In the genomic region with DNA sequence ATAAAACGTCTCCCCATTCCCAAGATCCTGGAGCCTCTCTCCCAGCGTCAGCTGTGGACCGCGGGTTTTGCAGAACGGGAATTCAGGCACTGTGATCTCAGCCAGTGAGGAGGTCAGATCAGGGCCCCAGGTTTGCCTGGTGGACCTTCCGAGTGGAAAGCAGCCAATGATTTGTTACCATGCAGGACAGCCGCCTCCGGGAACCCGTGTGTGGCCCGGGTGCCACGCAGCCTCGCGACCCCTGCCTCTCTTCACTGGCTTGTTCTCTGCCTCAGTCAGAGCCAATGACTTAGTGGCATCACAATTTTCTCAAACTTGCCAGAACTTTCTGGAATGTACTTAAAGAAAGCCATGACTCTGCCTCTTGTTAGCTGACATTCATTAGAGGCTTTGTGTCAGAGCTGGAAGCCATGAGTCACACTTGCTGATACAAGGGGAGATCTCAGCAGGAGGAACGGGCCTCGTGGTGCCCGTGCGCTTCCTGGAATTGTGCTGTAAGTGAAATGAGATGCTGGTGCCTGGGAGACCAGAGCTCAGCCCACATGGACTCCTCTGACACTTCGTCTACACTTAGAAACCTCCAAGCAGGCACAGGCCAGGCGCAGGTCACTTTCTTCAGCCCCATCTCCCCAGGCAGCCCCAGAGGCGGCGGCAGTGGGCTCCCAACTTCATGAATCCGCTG, we compare ENCODE assay signal across 8 cellular contexts.
DNase-seq lines count a peak whose midpoint lies in the region; ATAC-seq, FAIRE-seq and TF ChIP-seq lines count a peak whose summit lies in the region.

No MANE protein-coding gene starts in this region.

- intact Hi-C loops in kidney (cut with DNase I) (no loop called here), transverse colon (cut with DNase I; ENCODE audit: low total_unique reads) (no loop called here)

- TF ChIP-seq CTCF in astrocyte (IDR thresholded peaks at IDR 0.05; ENCODE audit: insufficient read depth, low read depth, low read length): no peak
- TF ChIP-seq CTCF in kidney (IDR thresholded peaks at IDR 0.05; ENCODE audit: borderline replicate concordance, extremely low read depth, insufficient read depth): no peak
- TF ChIP-seq CTCF in transverse colon (IDR thresholded peaks at IDR 0.05): no peak

- H3K27ac Mint-ChIP-seq in activated naive CD8-positive, alpha-beta T cell: peak overlapping the region; percentile 41
- no peak overlapping the region for H3K27ac Mint-ChIP-seq in activated naive CD8-positive, alpha-beta T cell treated with anti-CD3 and anti-CD28 coated beads for 36 hours
- peak overlapping the region; percentile 99 for H3K27ac Mint-ChIP-seq in astrocyte (ENCODE audit: unreplicated experiment)

- H3K27me3 ChIP-seq in astrocyte (ENCODE audit: insufficient read depth, low read length) (no peaks in the 10 kb centered on the region), transverse colon (no peaks in the 10 kb centered on the region)

- DNase-seq in activated naive CD8-positive, alpha-beta T cell treated with anti-CD3 and anti-CD28 coated beads for 36 hours: no peak
- DNase-seq in astrocyte (ENCODE audit: low read depth) (peak; percentile 100), kidney (peak; percentile 87), transverse colon (no peak), Ammon's horn (ENCODE audit: low spot score) (no peak)
- DNase-seq in effector CD8-positive, alpha-beta T cell (lab: John Stamatoyannopoulos, UW): no peak

- H3K4me3 ChIP-seq in astrocyte (ENCODE audit: insufficient read depth, low read depth, low read length) (no peak overlapping the region), kidney (ENCODE audit: low read length in 2 of 2) (no peak overlapping the region), transverse colon (no peak overlapping the region)

- H3K79me2 ChIP-seq in astrocyte (ENCODE audit: insufficient read depth, low read length): no peaks in the 10 kb centered on the region

- H3K4me1 ChIP-seq in astrocyte (ENCODE audit: insufficient read depth, low read length) (peaks cover 33% of the 10 kb centered on the region), kidney (ENCODE audit: control insufficient read depth in 1 of 2, insufficient read depth in 1 of 2, low read depth in 1 of 2, low read length in 2 of 2) (no peaks in the 10 kb centered on the region), transverse colon (peaks cover 0 to 6% (median 3%) of the 10 kb centered on the region in 4 donors)

- 67 to 77% methylated on average over 1 to 22 of the region's 22 CpGs for whole genome bisulfite sequencing in transverse colon (ENCODE audit: low coverage in 1 of 2), 2 donors

- H3K27me3 Mint-ChIP-seq in activated naive CD8-positive, alpha-beta T cell: no peaks in the 10 kb centered on the region
- no peaks in the 10 kb centered on the region for H3K27me3 Mint-ChIP-seq in activated naive CD8-positive, alpha-beta T cell treated with anti-CD3 and anti-CD28 coated beads for 36 hours
- no peaks in the 10 kb centered on the region for H3K27me3 Mint-ChIP-seq in astrocyte (ENCODE audit: low read depth, unreplicated experiment)

- H3K9me3 Mint-ChIP-seq in activated naive CD8-positive, alpha-beta T cell (ENCODE audit: low read depth): no peaks in the 10 kb centered on the region
- H3K9me3 Mint-ChIP-seq in activated naive CD8-positive, alpha-beta T cell treated with anti-CD3 and anti-CD28 coated beads for 36 hours: no peaks in the 10 kb centered on the region
- no peaks in the 10 kb centered on the region for H3K9me3 Mint-ChIP-seq in astrocyte (ENCODE audit: unreplicated experiment)

- H3K4me1 Mint-ChIP-seq in activated naive CD8-positive, alpha-beta T cell (ENCODE audit: low read depth): no peaks in the 10 kb centered on the region
- H3K4me1 Mint-ChIP-seq in activated naive CD8-positive, alpha-beta T cell treated with anti-CD3 and anti-CD28 coated beads for 36 hours: no peaks in the 10 kb centered on the region
- peaks cover 28% of the 10 kb centered on the region for H3K4me1 Mint-ChIP-seq in astrocyte (ENCODE audit: low read depth, unreplicated experiment)

- peak overlapping the region; percentile 67 for H3K4me2 ChIP-seq in astrocyte (ENCODE audit: low read length)

- H3K27ac ChIP-seq in astrocyte (ENCODE audit: low read depth, low read length) (peak overlapping the region; percentile 91), kidney (ENCODE audit: low read depth in 2 of 2, low read length in 2 of 2) (no peak overlapping the region), transverse colon (peak overlapping the region; percentile 57 to 63 (median 60))

- H3K36me3 ChIP-seq in astrocyte (ENCODE audit: insufficient read depth, low read length): no peaks in the 10 kb centered on the region
- no peaks in the 10 kb centered on the region for H3K36me3 ChIP-seq in kidney (ENCODE audit: control insufficient read depth in 1 of 2, insufficient read depth in 2 of 2, low read length in 2 of 2)
- no peaks in the 10 kb centered on the region for H3K36me3 ChIP-seq in transverse colon

- ATAC-seq in HG03196 (IDR thresholded peaks at IDR 0.05; ENCODE audit: unreplicated experiment): no peak

- peak; percentile 86 for TF ChIP-seq EP300 in transverse colon (IDR thresholded peaks at IDR 0.05; ENCODE audit: low read depth)

- peak overlapping the region; percentile 77 for H3K9ac ChIP-seq in astrocyte (ENCODE audit: low read length)
- no peak overlapping the region for H3K9ac ChIP-seq in kidney (ENCODE audit: low read length in 2 of 2)

- in situ Hi-C loops in transverse colon (cut with MboI; ENCODE audit: low pct_ligation_motif_present in 1 of 4, low pct_unique_long_range_greater_than_20kb in 1 of 4, low sequenced_read_pairs in 3 of 4): no loop called here

- no peaks in the 10 kb centered on the region for H3K9me3 ChIP-seq in astrocyte (ENCODE audit: insufficient read depth, low read depth, low read length)
- no peaks in the 10 kb centered on the region for H3K9me3 ChIP-seq in kidney (ENCODE audit: control insufficient read depth in 1 of 2, low read length in 2 of 2)
- no peaks in the 10 kb centered on the region for H3K9me3 ChIP-seq in transverse colon

- H2AFZ ChIP-seq in astrocyte (ENCODE audit: low read depth, low read length): peak overlapping the region; percentile 38

- H3K4me3 Mint-ChIP-seq in activated naive CD8-positive, alpha-beta T cell: no peak overlapping the region
- H3K4me3 Mint-ChIP-seq in activated naive CD8-positive, alpha-beta T cell treated with anti-CD3 and anti-CD28 coated beads for 36 hours: no peak overlapping the region
- H3K4me3 Mint-ChIP-seq in astrocyte (ENCODE audit: unreplicated experiment): no peak overlapping the region

- no peaks in the 10 kb centered on the region for H4K20me1 ChIP-seq in astrocyte (ENCODE audit: insufficient read depth, low read length)

- no peak for TF ChIP-seq POLR2A in transverse colon (IDR thresholded peaks at IDR 0.05)

- H3K36me3 Mint-ChIP-seq in activated naive CD8-positive, alpha-beta T cell: no peaks in the 10 kb centered on the region
- H3K36me3 Mint-ChIP-seq in activated naive CD8-positive, alpha-beta T cell treated with anti-CD3 and anti-CD28 coated beads for 36 hours: no peaks in the 10 kb centered on the region
- peaks cover 4% of the 10 kb centered on the region for H3K36me3 Mint-ChIP-seq in astrocyte (ENCODE audit: low read depth, unreplicated experiment)

- FAIRE-seq in astrocyte (lab: Jason Lieb, UNC) (peak; percentile 100), kidney (lab: Jason Lieb, UNC) (no peak)

Comparison
In these comparisons a context has a peak if more than half of its experiments do, and no peak if none do; other contexts are left out.
1. DNase-seq: peak in astrocyte (single experiment) and kidney (single experiment); none in activated naive CD8-positive, alpha-beta T cell treated with anti-CD3 and anti-CD28 coated beads for 36 hours (single experiment), transverse colon (single experiment), Ammon's horn (single experiment) and effector CD8-positive, alpha-beta T cell (single experiment).
2. H3K27ac ChIP-seq: peak in astrocyte (single experiment) and transverse colon (4 of 4); none in kidney (0 of 2).